27 cellular contexts compared by ENCODE assay signal in genomic region chr2:39532933-39533332, GRCh38.
"Had no signal": no experiment of that assay in that cellular context is flagged by ENCODE, and none has a peak within 500 bp of the region (broad histone marks: within the 10 kb centered on the region; RNA-seq: fewer than 3 reads in every experiment).

No MANE protein-coding gene starts in this region.

- H3K36me3 ChIP-seq: brain microvascular endothelial cell, heart left ventricle had no signal

- DNase-seq: activated CD4-positive, alpha-beta memory T cell treated with anti-CD3 and anti-CD28 coated beads, Interleukin-2, amount 10 ng/mL, durations not matched to agents 7 days and 5 days; activated CD4-positive, alpha-beta T cell treated with anti-CD3 and anti-CD28 coated beads for 36 hours; activated CD4-positive, alpha-beta T cell treated with anti-CD3 and anti-CD28 coated beads, Interleukin-2, amount 10 ng/mL, durations not matched to agents 24 days and 14 days; activated CD4-positive, CD25-positive, alpha-beta regulatory T cell; activated CD4-positive, CD25-positive, alpha-beta regulatory T cell treated with anti-CD3 and anti-CD28 coated beads, Interleukin-2, amount 50 U/mL, for 72 hours; activated CD8-positive, alpha-beta memory T cell treated with anti-CD3 and anti-CD28 coated beads, Interleukin-2, amount 50 U/mL, for 48 hours; activated effector memory CD4-positive, alpha-beta T cell treated with Interleukin-2 at 50 U/mL for 16 hours; activated gamma-delta T cell treated with Interleukin-2 at 50 U/mL for 16 hours; activated naive CD4-positive, alpha-beta T cell treated with anti-CD3 and anti-CD28 coated beads, Interleukin-2, amount 50 U/mL, for 16 hours; activated naive CD4-positive, alpha-beta T cell treated with Interleukin-2 at 50 U/mL for 16 hours; activated T-cell treated with anti-CD3 and anti-CD28 coated beads for 4 hours; activated T-cell treated with anti-CD3 and anti-CD28 coated beads, Interleukin-2, amount 50 U/mL, for 24 hours; activated T-cell treated with anti-CD3 and anti-CD28 coated beads, Interleukin-2, amount 50 U/mL, for 72 hours; amniotic stem cell; anterior cingulate cortex; brain microvascular endothelial cell; dorsolateral prefrontal cortex; effector CD4-positive, alpha-beta T cell; effector memory CD8-positive, alpha-beta T cell; foreskin fibroblast; heart left ventricle; T-helper 2 cell had no signal

- H3K9me3 ChIP-seq: heart left ventricle had no signal

- H3K27me3 Mint-ChIP-seq: activated naive CD8-positive, alpha-beta T cell; activated T-cell treated with anti-CD3 and anti-CD28 coated beads, Interleukin-2, amount 50 U/mL, for 24 hours had no signal

- H3K4me3 Mint-ChIP-seq: activated CD4-positive, alpha-beta memory T cell treated with anti-CD3 and anti-CD28 coated beads, Interleukin-2, amount 10 ng/mL, durations not matched to agents 7 days and 5 days; activated CD4-positive, alpha-beta T cell treated with anti-CD3 and anti-CD28 coated beads for 36 hours; activated CD4-positive, alpha-beta T cell treated with anti-CD3 and anti-CD28 coated beads, Interleukin-2, amount 10 ng/mL, durations not matched to agents 24 days and 14 days; activated naive CD8-positive, alpha-beta T cell; activated T-cell treated with anti-CD3 and anti-CD28 coated beads, Interleukin-2, amount 50 U/mL, for 24 hours; activated T-cell treated with anti-CD3 and anti-CD28 coated beads, Interleukin-2, amount 50 U/mL, for 72 hours; central memory CD8-positive, alpha-beta T cell; dendritic cell treated with granulocyte-macrophage colony-stimulating factor and Interleukin-4, amounts not matched to agents 40 ng/mL and 50 ng/mL, for 4 days; effector memory CD8-positive, alpha-beta T cell had no signal

- H3K4me1 Mint-ChIP-seq: central memory CD8-positive, alpha-beta T cell had no signal

- H3K27me3 ChIP-seq: brain microvascular endothelial cell, dorsolateral prefrontal cortex, heart left ventricle had no signal

- H3K27ac ChIP-seq: brain microvascular endothelial cell, coronary artery, dorsolateral prefrontal cortex, epithelial cell of prostate had no signal

- H3K9me3 Mint-ChIP-seq: activated CD4-positive, alpha-beta memory T cell treated with anti-CD3 and anti-CD28 coated beads, Interleukin-2, amount 10 ng/mL, durations not matched to agents 7 days and 5 days; activated CD4-positive, alpha-beta T cell treated with anti-CD3 and anti-CD28 coated beads, Interleukin-2, amount 10 ng/mL, durations not matched to agents 24 days and 14 days; activated T-cell treated with anti-CD3 and anti-CD28 coated beads, Interleukin-2, amount 50 U/mL, for 24 hours; activated T-cell treated with anti-CD3 and anti-CD28 coated beads, Interleukin-2, amount 50 U/mL, for 72 hours; central memory CD8-positive, alpha-beta T cell; dendritic cell treated with granulocyte-macrophage colony-stimulating factor and Interleukin-4, amounts not matched to agents 40 ng/mL and 50 ng/mL, for 4 days; effector memory CD8-positive, alpha-beta T cell had no signal

- ATAC-seq: activated CD4-positive, alpha-beta T cell treated with anti-CD3 and anti-CD28 coated beads for 36 hours; activated T-cell treated with anti-CD3 and anti-CD28 coated beads, Interleukin-2, amount 50 U/mL, for 72 hours; effector memory CD8-positive, alpha-beta T cell; heart left ventricle had no signal

- H3K27ac Mint-ChIP-seq: activated CD4-positive, alpha-beta memory T cell treated with anti-CD3 and anti-CD28 coated beads, Interleukin-2, amount 10 ng/mL, durations not matched to agents 7 days and 5 days; activated CD4-positive, alpha-beta T cell treated with anti-CD3 and anti-CD28 coated beads for 36 hours; activated CD4-positive, alpha-beta T cell treated with anti-CD3 and anti-CD28 coated beads, Interleukin-2, amount 10 ng/mL, durations not matched to agents 24 days and 14 days; activated naive CD8-positive, alpha-beta T cell; activated T-cell treated with anti-CD3 and anti-CD28 coated beads, Interleukin-2, amount 50 U/mL, for 24 hours; activated T-cell treated with anti-CD3 and anti-CD28 coated beads, Interleukin-2, amount 50 U/mL, for 72 hours; dendritic cell treated with granulocyte-macrophage colony-stimulating factor and Interleukin-4, amounts not matched to agents 40 ng/mL and 50 ng/mL, for 4 days; effector memory CD8-positive, alpha-beta T cell had no signal

- H3K4me3 ChIP-seq: coronary artery, dorsolateral prefrontal cortex, heart left ventricle had no signal
